In genomic region chr4:54784188-54784671, GRCh38 we compare ENCODE assay signal across 11 cellular contexts.
DNase-seq lines count a peak whose midpoint lies in the region; ATAC-seq and TF ChIP-seq lines count a peak whose summit lies in the region.
"Had no signal": no experiment of that assay in that cellular context is flagged by ENCODE, and none has a peak within 500 bp of the region (broad histone marks: within the 10 kb centered on the region; RNA-seq: fewer than 3 reads in every experiment).

No MANE protein-coding gene starts in this region.

- no peak overlapping the region for H3K9ac ChIP-seq in fibroblast of lung (ENCODE audit: insufficient read depth, low read length)

- H3K27ac Mint-ChIP-seq in nephron progenitor cell = peak overlapping the region; percentile 76
- H3K27ac Mint-ChIP-seq: CD4-positive, CD25-positive, alpha-beta regulatory T cell had no signal

- H3K36me3 Mint-ChIP-seq in nephron progenitor cell (ENCODE audit: low read depth) = no peaks in the 10 kb centered on the region
- H3K36me3 Mint-ChIP-seq: CD4-positive, CD25-positive, alpha-beta regulatory T cell; naive B cell had no signal

- H3K36me3 ChIP-seq in fibroblast of lung (ENCODE audit: control insufficient read depth, insufficient read depth, low read length) (no peaks in the 10 kb centered on the region), H7 (replicated peaks; ENCODE audit: control insufficient read depth, insufficient read depth, low read length) (no peaks in the 10 kb centered on the region)

- H3K27me3 ChIP-seq in AG04450 (ENCODE audit: control insufficient read depth, insufficient read depth, low read length) (no peaks in the 10 kb centered on the region), fibroblast of lung (ENCODE audit: control insufficient read depth, insufficient read depth, low read length) (no peaks in the 10 kb centered on the region), H7 (ENCODE audit: control insufficient read depth, insufficient read depth, low read length) (no peaks in the 10 kb centered on the region)

- DNase-seq in AG04450 (ENCODE audit: low read depth, low spot score) (peak; percentile 43), NCI-H526 (lab: John Stamatoyannopoulos, UW) (peak; percentile 57 to 76), fibroblast of lung (ENCODE audit: low read depth in 2 of 2) (peak; percentile 34 to 96), nephron progenitor cell (no peak), H7 (no peak)
- no peak for DNase-seq in effector CD8-positive, alpha-beta T cell (lab: John Stamatoyannopoulos, UW)
- DNase-seq in activated naive CD4-positive, alpha-beta T cell treated with Interleukin-2 at 50 U/mL for 16 hours = no peak
- DNase-seq: activated naive CD4-positive, alpha-beta T cell treated with anti-CD3 and anti-CD28 coated beads, Interleukin-2, amount 50 U/mL, for 16 hours; CD4-positive, CD25-positive, alpha-beta regulatory T cell; naive B cell had no signal

- peaks cover 10% of the 10 kb centered on the region for H3K4me1 ChIP-seq in fibroblast of lung (ENCODE audit: control insufficient read depth, extremely low read depth, insufficient read depth, low read length)

- no peak for TF ChIP-seq CTCF in AG04450 (IDR thresholded peaks at IDR 0.05; ENCODE audit: low read depth, low read length)
- no peak for TF ChIP-seq CTCF in fibroblast of lung (conservative IDR thresholded peaks at IDR 0.05 in 1 of 2, IDR thresholded peaks at IDR 0.05 in 1 of 2; ENCODE audit: low read depth in 1 of 2, low read length in 2 of 2)
- TF ChIP-seq CTCF in nephron progenitor cell (IDR thresholded peaks at IDR 0.05) = no peak

- H3K9me3 ChIP-seq in AG04450 (ENCODE audit: control insufficient read depth, insufficient read depth, low read length) = no peaks in the 10 kb centered on the region
- no peaks in the 10 kb centered on the region for H3K9me3 ChIP-seq in fibroblast of lung (ENCODE audit: control insufficient read depth, insufficient read depth, low read depth, low read length)

- H3K27me3 Mint-ChIP-seq in nephron progenitor cell (ENCODE audit: low read depth, poor library complexity) = peaks cover 9% of the 10 kb centered on the region
- H3K27me3 Mint-ChIP-seq: CD4-positive, CD25-positive, alpha-beta regulatory T cell had no signal

- POLR2A ChIA-PET in AG04450 (lab: Yijun Ruan, JAX) = no interaction called here

- H3K4me3 ChIP-seq in AG04450 (ENCODE audit: low read depth, low read length) = no peak overlapping the region
- H3K4me3 ChIP-seq in fibroblast of lung (replicated peaks in 1 of 4; ENCODE audit: control extremely low read depth in 1 of 4, insufficient read depth in 1 of 4, low read depth in 3 of 4, low read length in 4 of 4) = no peak overlapping the region
- no peak overlapping the region for H3K4me3 ChIP-seq in H7 (ENCODE audit: insufficient read depth, low read depth, low read length)

- no peak overlapping the region for H3K4me3 Mint-ChIP-seq in nephron progenitor cell
- H3K4me3 Mint-ChIP-seq: CD4-positive, CD25-positive, alpha-beta regulatory T cell had no signal

- ATAC-seq in GM19467 (IDR thresholded peaks at IDR 0.05; ENCODE audit: unreplicated experiment) = no peak

- H3K27ac ChIP-seq in AG04450 (ENCODE audit: low read depth, low read length) (no peak overlapping the region), fibroblast of lung (ENCODE audit: insufficient read depth, low read length) (peak overlapping the region; percentile 74)

- no peak overlapping the region for H2AFZ ChIP-seq in fibroblast of lung (ENCODE audit: low read length)

- no peaks in the 10 kb centered on the region for H3K9me3 Mint-ChIP-seq in nephron progenitor cell
- H3K9me3 Mint-ChIP-seq: naive B cell had no signal

- CTCF ChIA-PET in AG04450 (lab: Charles Lee) = no interaction called here

- no peaks in the 10 kb centered on the region for H4K20me1 ChIP-seq in fibroblast of lung (ENCODE audit: control insufficient read depth, extremely low read depth, insufficient read depth, low read length)

- H3K79me2 ChIP-seq in fibroblast of lung (ENCODE audit: control insufficient read depth, insufficient read depth, low read length) = no peaks in the 10 kb centered on the region

- H3K4me1 Mint-ChIP-seq in nephron progenitor cell = peaks cover 14% of the 10 kb centered on the region
- H3K4me1 Mint-ChIP-seq: CD4-positive, CD25-positive, alpha-beta regulatory T cell had no signal

- H3K4me2 ChIP-seq in fibroblast of lung (ENCODE audit: extremely low read depth, insufficient read depth, low read length) = peak overlapping the region; percentile 18

Comparison
In these comparisons a context has a peak if more than half of its experiments do, and no peak if none do; other contexts are left out.
1. DNase-seq: peak in AG04450 (single experiment), NCI-H526 (2 of 2) and fibroblast of lung (2 of 2); none in nephron progenitor cell (single experiment), H7 (single experiment), effector CD8-positive, alpha-beta T cell (single experiment) and activated naive CD4-positive, alpha-beta T cell treated with Interleukin-2 at 50 U/mL for 16 hours (single experiment).